Comparison of ENCODE assay signal across 8 cellular contexts in genomic region chr19:42198676-42199439, GRCh38. TPM values are rescaled to one million over a fixed set of nuclear protein-coding genes. Genes with fewer than 3 reads are reported as not detected.
DNase-seq lines count a peak whose midpoint lies in the region; ATAC-seq and TF ChIP-seq lines count a peak whose summit lies in the region.

No MANE protein-coding gene starts in this region.

- H3K4me3 ChIP-seq in left ventricle myocardium inferior (no peak overlapping the region), upper lobe of right lung (peak overlapping the region; percentile 19), SJCRH30 (no peak overlapping the region)

- H3K4me1 ChIP-seq in left ventricle myocardium inferior (peaks cover 27% of the 10 kb centered on the region), upper lobe of right lung (peaks cover 19% of the 10 kb centered on the region), SJCRH30 (no peaks in the 10 kb centered on the region)

- POLR2A ChIA-PET in HEK293T (lab: Yijun Ruan, JAX) = no interaction called here

- CTCF ChIA-PET in HEK293T (lab: Yijun Ruan, JAX) = no interaction called here

- TF ChIP-seq CTCF in left ventricle myocardium inferior (IDR thresholded peaks at IDR 0.05; ENCODE audit: borderline replicate concordance) = no peak
- TF ChIP-seq CTCF in upper lobe of right lung (IDR thresholded peaks at IDR 0.05) = no peak

- intact Hi-C loops in left ventricle myocardium inferior (cut with micrococcal nuclease) = no loop called here
- intact Hi-C loops in upper lobe of right lung (cut with DNase I) = no loop called here

- H3K9me3 ChIP-seq in left ventricle myocardium inferior (replicated peaks) (peaks cover under 1% of the 10 kb centered on the region), upper lobe of right lung (no peaks in the 10 kb centered on the region), SJCRH30 (replicated peaks) (no peaks in the 10 kb centered on the region)

- H3K27ac ChIP-seq in left ventricle myocardium inferior (replicated peaks) (peak overlapping the region; percentile 36), upper lobe of right lung (peak overlapping the region; percentile 71), SJCRH30 (no peak overlapping the region)

- H3K27me3 ChIP-seq in left ventricle myocardium inferior (ENCODE audit: low read depth) = no peaks in the 10 kb centered on the region
- H3K27me3 ChIP-seq in upper lobe of right lung = no peaks in the 10 kb centered on the region
- H3K27me3 ChIP-seq in SJCRH30 = no peaks in the 10 kb centered on the region

- peaks cover 53% of the 10 kb centered on the region for H3K36me3 ChIP-seq in left ventricle myocardium inferior
- peaks cover 34% of the 10 kb centered on the region for H3K36me3 ChIP-seq in upper lobe of right lung
- peaks cover 6% of the 10 kb centered on the region; the same call in 1 of the 2 replicates for H3K36me3 ChIP-seq in SJCRH30

- ATAC-seq in GM19372 (IDR thresholded peaks at IDR 0.05; ENCODE audit: low read depth, unreplicated experiment) (peak; percentile 40), HG03439 (IDR thresholded peaks at IDR 0.05; ENCODE audit: unreplicated experiment) (peak; percentile 14), upper lobe of right lung (peak; percentile 0)

- DNase-seq in activated CD8-positive, alpha-beta memory T cell treated with anti-CD3 and anti-CD28 coated beads for 24 hours = peak; percentile 83
- DNase-seq in left ventricle myocardium inferior (no peak), upper lobe of right lung (no peak), SJCRH30 (no peak), glomerular visceral epithelial cell (ENCODE audit: extremely low spot score) (no peak), HEK293T (ENCODE audit: extremely low spot score) (no peak)

TF ChIP-seq in HEK293T, 16 proteins besides CTCF, POLR2A, EP300 and RAD21:
- TF ChIP-seq LEF1 (IDR thresholded peaks at IDR 0.05; ENCODE audit: borderline replicate concordance) = no peak

RNA-seq across cellular contexts. Expression of gene DEDD2, which starts 18.6 kb away (rescaled TPM):
- total RNA-seq in left ventricle myocardium inferior = 15.8 TPM
- total RNA-seq in upper lobe of right lung = 25.1 TPM
- 16.2 and 18.0 TPM in 2 replicates for total RNA-seq in SJCRH30 (2014; rRNA removed; shearing (Covaris generic))

RNA-seq across cellular contexts. Expression of gene ZNF526, which starts 21.3 kb away (rescaled TPM):
- 5.9 TPM for total RNA-seq in left ventricle myocardium inferior
- 9.6 TPM for total RNA-seq in upper lobe of right lung
- 9.2 and 10.7 TPM in 2 replicates for total RNA-seq in SJCRH30 (2014; rRNA removed; shearing (Covaris generic))

RNA-seq across cellular contexts. Expression of gene GSK3A, which starts 43.5 kb away (rescaled TPM):
- total RNA-seq in left ventricle myocardium inferior (37.6 TPM), upper lobe of right lung (38.7 TPM)
- 34.9 and 37.1 TPM in 2 replicates for total RNA-seq in SJCRH30 (2014; rRNA removed; shearing (Covaris generic))

RNA-seq across cellular contexts. Expression of gene ERF, which starts 56.1 kb away (rescaled TPM):
- total RNA-seq in left ventricle myocardium inferior (33.5 TPM), upper lobe of right lung (53.9 TPM)
- 35.1 and 37.7 TPM in 2 replicates for total RNA-seq in SJCRH30 (2014; rRNA removed; shearing (Covaris generic))
